8 cellular contexts compared by ENCODE assay signal in genomic region chr3:66276705-66277274, GRCh38. TPM values are rescaled to one million over a fixed set of nuclear protein-coding genes. Genes with fewer than 3 reads are reported as not detected.
A peak's percentile ranks its signal among the peaks of the same experiment; 100 is the strongest.
DNase-seq lines count a peak whose midpoint lies in the region; ATAC-seq and TF ChIP-seq lines count a peak whose summit lies in the region.

No MANE protein-coding gene starts in this region.

- peak; percentile 52 for DNase-seq in A172 (ENCODE audit: low spot score)
- peak; percentile 59 for DNase-seq in MV-4-11 (lab: John Stamatoyannopoulos, UW)
- DNase-seq in T-helper 2 cell = peak in 4 of 5 experiments; percentile 17 to 79 (median 50)
- peak; percentile 42 for DNase-seq in iPS-NIHi7 (ENCODE audit: extremely low spot score)
- peak; percentile 12 to 41 for DNase-seq in stimulated activated CD4-positive, alpha-beta T cell treated with anti-CD3 and anti-CD28 coated beads, Interleukin-15, amount 100 ng/mL, for 48 hours (ENCODE audit: low read depth in 2 of 2)

- H3K36me3 Mint-ChIP-seq in brain = peaks cover 16% of the 10 kb centered on the region

- H3K27me3 Mint-ChIP-seq in brain = no peaks in the 10 kb centered on the region

- peak overlapping the region in 1 of 5 experiments; percentile 24 for H3K27ac Mint-ChIP-seq in brain

- peaks cover 36% of the 10 kb centered on the region for H3K4me1 Mint-ChIP-seq in brain

- TF ChIP-seq CTCF in GM12874 (IDR thresholded peaks at IDR 0.05; ENCODE audit: insufficient read depth, low read depth, low read length) (peak; percentile 37; the same call in 1 of the 2 replicates), brain (conservative IDR thresholded peaks at IDR 0.05) (peak; percentile 87 to 91)

- no peak overlapping the region for H3K4me3 Mint-ChIP-seq in brain

- peaks cover 0 to 3% (median 3%) of the 10 kb centered on the region in 5 experiments for H3K9me3 Mint-ChIP-seq in brain

- no peak for ATAC-seq in GM21723 (IDR thresholded peaks at IDR 0.05; ENCODE audit: unreplicated experiment)

RNA-seq across cellular contexts. Expression of gene SLC25A26, which starts 56.0 kb away (rescaled TPM):
- 21.5 and 22.1 TPM in 2 replicates for total RNA-seq in A172 (2014; rRNA removed; shearing (Covaris generic))
- 17.8 TPM for polyA plus RNA-seq in brain (ENCODE audit: insufficient read depth, low read depth, low replicate concordance)
